1 cellular context compared by ENCODE assay signal in genomic region chr7:128366290-128366689, GRCh38.
A peak's percentile ranks its signal among the peaks of the same experiment; 100 is the strongest.
TF ChIP-seq lines count a peak whose summit lies in the region.

No MANE protein-coding gene starts in this region.

TF ChIP-seq in K562, 482 proteins besides CTCF, POLR2A, EP300 and RAD21 (continued from another document):
- TF ChIP-seq RERE (CRISPR knock-in tag; IDR thresholded peaks at IDR 0.05; ENCODE audit: borderline replicate concordance) (0 out of 2 replicates have a peak, but pooled peaks have one; percentile 33), ZNF318 (IDR thresholded peaks at IDR 0.05; ENCODE audit: borderline replicate concordance in 1 of 2, low read depth in 1 of 2) (no peak)
TF ChIP-seq in K562: peak in this region for 2.
